In genomic region chr3:157317895-157318294, GRCh38 we compare ENCODE assay signal across 17 cellular contexts.
"Had no signal": no experiment of that assay in that cellular context is flagged by ENCODE, and none has a peak within 500 bp of the region (broad histone marks: within the 10 kb centered on the region; RNA-seq: fewer than 3 reads in every experiment).

No MANE protein-coding gene starts in this region.

- H3K4me3 ChIP-seq: colonic mucosa, gastroesophageal sphincter, prostate gland, suprapubic skin had no signal

- H3K36me3 ChIP-seq: colonic mucosa, gastroesophageal sphincter, prostate gland, suprapubic skin had no signal

- H3K27me3 ChIP-seq: colonic mucosa, gastroesophageal sphincter, suprapubic skin had no signal

- H3K9me3 ChIP-seq: colonic mucosa, gastroesophageal sphincter, prostate gland, suprapubic skin had no signal

- ATAC-seq: activated CD8-positive, alpha-beta T cell treated with anti-CD3 and anti-CD28 coated beads for 36 hours; activated T-cell treated with anti-CD3 and anti-CD28 coated beads, Interleukin-2, amount 50 U/mL, for 4 hours; gastroesophageal sphincter; right cardiac atrium had no signal

- H3K4me1 ChIP-seq: colonic mucosa, prostate gland, suprapubic skin had no signal

- H3K27ac ChIP-seq: colonic mucosa, gastroesophageal sphincter, prostate gland, suprapubic skin had no signal

- DNase-seq: activated CD4-positive, alpha-beta T cell treated with anti-CD3 and anti-CD28 coated beads for 4 hours; activated CD8-positive, alpha-beta T cell treated with anti-CD3 and anti-CD28 coated beads for 36 hours; activated effector memory CD4-positive, alpha-beta T cell treated with Interleukin-2 at 50 U/mL for 16 hours; activated naive CD4-positive, alpha-beta T cell treated with anti-CD3 and anti-CD28 coated beads, Interleukin-2, amount 50 U/mL, for 16 hours; activated T-cell treated with anti-CD3 and anti-CD28 coated beads, Interleukin-2, amount 50 U/mL, for 4 hours; colonic mucosa; midbrain; right cardiac atrium; small intestine; stimulated activated CD4-positive, alpha-beta T cell treated with anti-CD3 and anti-CD28 coated beads, Interleukin-4, amount 100 ng/mL, for 4 hours; stimulated activated CD8-positive, alpha-beta memory T cell treated with anti-CD3 and anti-CD28 coated beads, Interleukin-4, amount 100 ng/mL, for 48 hours; stimulated activated naive CD4-positive, alpha-beta T cell treated with Interleukin-2 at 50 U/mL for 16 hours; T-helper 2 cell; trophoblast cell had no signal
